ENCODE assay signal across 32 cellular contexts in genomic region chr18:61943175-61943964, GRCh38. TPM values are rescaled to one million over a fixed set of nuclear protein-coding genes. Genes with fewer than 3 reads are reported as not detected.
"Had no signal": no experiment of that assay in that cellular context is flagged by ENCODE, and none has a peak within 500 bp of the region (broad histone marks: within the 10 kb centered on the region; RNA-seq: fewer than 3 reads in every experiment).

No MANE protein-coding gene starts in this region.

- H3K4me1 Mint-ChIP-seq: stimulated activated memory B cell treated with anti-CD40 and anti-IgM and Interleukin-4, amounts not matched to agents 10 μg/mL and 1 μg/mL and 100 μg/mL, for 72 hours had no signal

- H3K27ac ChIP-seq: neural progenitor cell, parathyroid adenoma, psoas muscle, sigmoid colon, suprapubic skin, tibial nerve, WERI-Rb-1 had no signal

- H2AFZ ChIP-seq: neural progenitor cell, parathyroid adenoma had no signal

- H3K4me1 ChIP-seq: parathyroid adenoma, psoas muscle, tibial nerve had no signal

- ATAC-seq: activated CD4-positive, CD25-positive, alpha-beta regulatory T cell treated with anti-CD3 and anti-CD28 coated beads, Interleukin-2, amount 50 U/mL, for 24 hours; effector memory CD8-positive, alpha-beta T cell; left colon; naive thymus-derived CD4-positive, alpha-beta T cell; psoas muscle; stimulated activated memory B cell treated with anti-CD40 and anti-IgM and Interleukin-4, amounts not matched to agents 10 μg/mL and 1 μg/mL and 100 μg/mL, for 72 hours had no signal

- DNase-seq: activated CD4-positive, alpha-beta T cell treated with anti-CD3 and anti-CD28 coated beads for 48 hours; activated CD4-positive, alpha-beta T cell treated with anti-CD3 and anti-CD28 coated beads, Interleukin-2, amount 50 U/mL, for 48 hours; activated CD8-positive, alpha-beta memory T cell treated with anti-CD3 and anti-CD28 coated beads, Interleukin-2, amount 50 U/mL, for 48 hours; activated gamma-delta T cell; activated naive CD4-positive, alpha-beta T cell treated with anti-CD3 and anti-CD28 coated beads, Interleukin-2, amount 10 ng/mL, durations not matched to agents 7 days and 5 days; activated T-cell treated with anti-CD3 and anti-CD28 coated beads, Interleukin-2, amount 50 U/mL, for 24 hours; cortex of kidney; effector memory CD8-positive, alpha-beta T cell; erythroblast; head of caudate nucleus; hippocampal formation; kidney; left colon; midbrain; naive thymus-derived CD4-positive, alpha-beta T cell; occipital lobe; psoas muscle; sigmoid colon; small intestine; stimulated activated CD4-positive, alpha-beta T cell treated with anti-CD3 and anti-CD28 coated beads, Interleukin-1b, Interleukin-23, amount 100 ng/mL, for 48 hours; stimulated activated CD4-positive, alpha-beta T cell treated with anti-CD3 and anti-CD28 coated beads, Interleukin-4, amount 100 ng/mL, for 4 hours; stimulated activated CD8-positive, alpha-beta memory T cell treated with anti-CD3 and anti-CD28 coated beads, Interleukin-4, amount 100 ng/mL, for 48 hours; SW 1271; T-helper 9 cell; WERI-Rb-1 had no signal

- H3K27me3 ChIP-seq: neural progenitor cell, sigmoid colon, suprapubic skin, tibial nerve had no signal

- H3K9me3 ChIP-seq: psoas muscle, sigmoid colon, suprapubic skin, tibial nerve had no signal

- H3K4me3 ChIP-seq: neural progenitor cell, psoas muscle, sigmoid colon, suprapubic skin, tibial nerve had no signal

- H3K9ac ChIP-seq: neural progenitor cell, parathyroid adenoma had no signal

- H3K27ac Mint-ChIP-seq: activated naive CD4-positive, alpha-beta T cell treated with anti-CD3 and anti-CD28 coated beads, Interleukin-2, amount 10 ng/mL, durations not matched to agents 7 days and 5 days; activated T-cell treated with anti-CD3 and anti-CD28 coated beads, Interleukin-2, amount 50 U/mL, for 24 hours; neural progenitor cell; stimulated activated memory B cell treated with anti-CD40 and anti-IgM and Interleukin-4, amounts not matched to agents 10 μg/mL and 1 μg/mL and 100 μg/mL, for 72 hours; T-helper 1 cell treated with Interleukin-12 subunit alpha and Interleukin-12 subunit beta and Interleukin-4 antibody, amounts not matched to agents 30 μg/mL and 1 μg/mL, for 36 hours had no signal

- H3K36me3 ChIP-seq: neural progenitor cell, sigmoid colon, suprapubic skin, tibial nerve, WERI-Rb-1 had no signal

- H3K36me3 Mint-ChIP-seq: stimulated activated memory B cell treated with anti-CD40 and anti-IgM and Interleukin-4, amounts not matched to agents 10 μg/mL and 1 μg/mL and 100 μg/mL, for 72 hours had no signal

- H3K4me3 Mint-ChIP-seq: activated naive CD4-positive, alpha-beta T cell treated with anti-CD3 and anti-CD28 coated beads, Interleukin-2, amount 10 ng/mL, durations not matched to agents 7 days and 5 days; activated T-cell treated with anti-CD3 and anti-CD28 coated beads, Interleukin-2, amount 50 U/mL, for 24 hours; neural progenitor cell; stimulated activated memory B cell treated with anti-CD40 and anti-IgM and Interleukin-4, amounts not matched to agents 10 μg/mL and 1 μg/mL and 100 μg/mL, for 72 hours; T-helper 1 cell treated with Interleukin-12 subunit alpha and Interleukin-12 subunit beta and Interleukin-4 antibody, amounts not matched to agents 30 μg/mL and 1 μg/mL, for 36 hours had no signal

- H3K4me2 ChIP-seq: neural progenitor cell had no signal

RNA-seq across cellular contexts. Expression of gene RNF152, which starts 50.6 kb away (rescaled TPM):
- polyA plus RNA-seq: naive thymus-derived CD4-positive, alpha-beta T cell had no signal
